In genomic region chr2:237488901-237489860, GRCh38 we compare ENCODE assay signal across 10 cellular contexts. TPM values are rescaled to one million over a fixed set of nuclear protein-coding genes. Genes with fewer than 3 reads are reported as not detected.
DNase-seq lines count a peak whose midpoint lies in the region; ATAC-seq and TF ChIP-seq lines count a peak whose summit lies in the region.
"Had no signal": no experiment of that assay in that cellular context is flagged by ENCODE, and none has a peak within 500 bp of the region (broad histone marks: within the 10 kb centered on the region; RNA-seq: fewer than 3 reads in every experiment).

No MANE protein-coding gene starts in this region.

- intact Hi-C loops in breast epithelium (cut with DNase I; ENCODE audit: low total_unique reads), result no loop called here
- intact Hi-C loops in left colon (cut with DNase I, micrococcal nuclease), result no loop called here
- intact Hi-C loops in uterus (cut with DNase I; ENCODE audit: low total_unique reads), result no loop called here
- intact Hi-C loops in CD8-positive, alpha-beta T cell (cut with DNase I, micrococcal nuclease), result no loop called here

- DNase-seq in SIG-M5 treated with dmso at 0.1 percent for 504 hours (lab: John Stamatoyannopoulos, UW; ENCODE audit: unreplicated experiment) (peak; percentile 27), SIG-M5 (lab: John Stamatoyannopoulos, UW) (no peak), breast epithelium (ENCODE audit: low spot score in 2 of 2) (peak in 1 of 2 donors; percentile 59), left colon (peak; percentile 67 to 84), uterus (no peak), HK-2 (ENCODE audit: unreplicated experiment) (no peak)
- DNase-seq in CD8-positive, alpha-beta T cell, result no peak
- DNase-seq: MV-4-11 had no signal

- no peak overlapping the region for H3K27ac Mint-ChIP-seq in CD8-positive, alpha-beta T cell

- H3K4me1 Mint-ChIP-seq in CD8-positive, alpha-beta T cell (ENCODE audit: low read depth), result peaks cover 2% of the 10 kb centered on the region

- no peaks in the 10 kb centered on the region for H3K36me3 Mint-ChIP-seq in CD8-positive, alpha-beta T cell

- H3K9me3 ChIP-seq in breast epithelium, result peaks cover 10% of the 10 kb centered on the region in 2 donors
- H3K9me3 ChIP-seq in uterus, result peaks cover 0 to 6% of the 10 kb centered on the region in 2 donors
- H3K9me3 ChIP-seq in CD8-positive, alpha-beta T cell (ENCODE audit: low read length), result no peaks in the 10 kb centered on the region

- TF ChIP-seq POLR2A in breast epithelium (IDR thresholded peaks at IDR 0.05) (no peak), uterus (IDR thresholded peaks at IDR 0.05) (no peak)

- H3K27ac ChIP-seq in breast epithelium (peak overlapping the region; percentile 91 to 95), uterus (peak overlapping the region; percentile 14 to 76)
- no peak overlapping the region for H3K27ac ChIP-seq in CD8-positive, alpha-beta T cell (ENCODE audit: low read depth, low read length)

- H3K27me3 ChIP-seq in breast epithelium, result no peaks in the 10 kb centered on the region
- H3K27me3 ChIP-seq in uterus, result no peaks in the 10 kb centered on the region
- no peaks in the 10 kb centered on the region for H3K27me3 ChIP-seq in CD8-positive, alpha-beta T cell (ENCODE audit: insufficient read depth, low read length)

- H3K4me3 Mint-ChIP-seq in CD8-positive, alpha-beta T cell, result no peak overlapping the region

- H3K4me1 ChIP-seq in breast epithelium (peaks cover 0 to 6% of the 10 kb centered on the region in 2 donors), uterus (peaks cover 0 to 15% of the 10 kb centered on the region in 2 donors)
- H3K4me1 ChIP-seq in CD8-positive, alpha-beta T cell (ENCODE audit: insufficient read depth, low read length), result no peaks in the 10 kb centered on the region

- H3K4me3 ChIP-seq in breast epithelium, result peak overlapping the region in 2 of 3 donors; percentile 63 to 76
- no peak overlapping the region for H3K4me3 ChIP-seq in uterus
- H3K4me3 ChIP-seq in CD8-positive, alpha-beta T cell (ENCODE audit: low read depth, low read length), result no peak overlapping the region

- H3K27me3 Mint-ChIP-seq in CD8-positive, alpha-beta T cell (ENCODE audit: low read depth), result peaks cover 41% of the 10 kb centered on the region

- POLR2A ChIA-PET in CD8-positive, alpha-beta T cell (lab: Charles Lee), result no interaction called here

- ATAC-seq in left colon (peak; percentile 76), GM21825 (IDR thresholded peaks at IDR 0.05; ENCODE audit: unreplicated experiment) (no peak)
- no peak for ATAC-seq in CD8-positive, alpha-beta T cell

- TF ChIP-seq CTCF in breast epithelium (IDR thresholded peaks at IDR 0.05), result no peak
- TF ChIP-seq CTCF in uterus (IDR thresholded peaks at IDR 0.05), result no peak
- TF ChIP-seq CTCF in CD8-positive, alpha-beta T cell (IDR thresholded peaks at IDR 0.05), result no peak

- no peaks in the 10 kb centered on the region for H3K36me3 ChIP-seq in breast epithelium
- no peaks in the 10 kb centered on the region for H3K36me3 ChIP-seq in uterus
- no peaks in the 10 kb centered on the region for H3K36me3 ChIP-seq in CD8-positive, alpha-beta T cell (ENCODE audit: insufficient read depth, low read length)

- CTCF ChIA-PET in CD8-positive, alpha-beta T cell (lab: Charles Lee), result interaction anchor here (1.6 to 1.8 kb wide), 2 partner anchors 18 to 67 kb away, joined by 4 read pairs; no protein-coding TSS in a partner anchor

- H3K9me3 Mint-ChIP-seq in CD8-positive, alpha-beta T cell, result peaks cover 9% of the 10 kb centered on the region

RNA-seq across cellular contexts. Expression of gene MLPH, which starts 2.1 kb away (rescaled TPM):
- 100 to 1,000 TPM in 2 of 3 donors, 10 to 100 TPM in 1; 15.5 to 242 (median 223) TPM for total RNA-seq in breast epithelium
- total RNA-seq in left colon, result 100 to 1,000 TPM; 117 to 139 TPM
- 10 to 100 TPM in 2 of 4 donors, 1 to 10 TPM in 2; 1.2 to 16.5 (median 8.9) TPM for total RNA-seq in uterus
- total RNA-seq in CD8-positive, alpha-beta T cell, result not detected
- total RNA-seq: mononuclear cell had no signal

Comparison
In these comparisons a context has a peak if more than half of its experiments do, and no peak if none do; other contexts are left out.
1. DNase-seq: peak in SIG-M5 treated with dmso at 0.1 percent for 504 hours (single experiment) and left colon (2 of 2); none in SIG-M5 (single experiment), uterus (0 of 2), HK-2 (single experiment) and CD8-positive, alpha-beta T cell (0 of 7).
2. H3K4me3 ChIP-seq: peak in breast epithelium (2 of 3); none in uterus (0 of 2) and CD8-positive, alpha-beta T cell (single experiment).